Comparison of ENCODE assay signal across 1 cellular context in the genomic region with DNA sequence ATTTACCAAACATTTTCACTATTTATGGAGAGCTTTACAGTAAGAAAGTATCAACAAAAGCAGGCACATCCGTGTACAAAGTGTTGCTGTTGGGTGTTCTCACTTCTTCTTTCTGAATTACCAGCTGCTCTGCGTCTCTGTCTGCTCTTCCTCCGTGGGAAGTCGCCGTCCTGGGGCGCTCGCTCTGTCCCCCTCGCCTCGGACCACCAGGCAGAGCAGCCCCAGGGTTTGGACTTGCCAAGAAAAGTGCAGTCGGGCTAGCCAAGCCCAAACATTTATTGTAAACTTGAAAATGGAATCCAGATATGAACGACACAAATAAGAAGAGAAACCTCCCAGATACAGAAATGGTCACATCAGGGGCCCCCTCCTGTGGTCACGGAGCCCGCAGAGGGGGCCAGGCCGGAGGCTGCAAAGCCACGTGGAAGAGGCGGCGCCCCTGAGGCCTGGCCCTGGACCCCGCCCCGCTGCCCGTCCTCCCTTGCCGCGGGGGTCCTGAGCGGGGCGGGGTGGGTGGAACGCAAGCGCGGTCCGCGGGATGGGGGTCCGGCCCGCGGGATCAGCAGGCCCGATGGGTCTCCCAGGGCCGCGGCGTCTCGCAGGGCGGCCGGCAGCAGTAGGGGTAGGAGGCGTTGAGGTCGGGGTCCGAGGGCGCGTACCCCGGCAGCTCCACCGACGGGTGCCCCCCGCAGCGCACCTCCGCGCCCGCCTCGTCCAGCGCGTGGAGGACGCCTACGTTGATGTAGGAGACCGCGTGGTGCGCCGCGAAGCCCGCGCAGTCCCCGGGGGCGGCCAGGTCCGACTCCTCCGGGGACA.
TF ChIP-seq lines count a peak whose summit lies in the region.

No MANE protein-coding gene starts in this region.

TF ChIP-seq in neural cell, 6 proteins besides CTCF, POLR2A, EP300 and RAD21 (continued from another document):
- TF ChIP-seq, protein P1, sequence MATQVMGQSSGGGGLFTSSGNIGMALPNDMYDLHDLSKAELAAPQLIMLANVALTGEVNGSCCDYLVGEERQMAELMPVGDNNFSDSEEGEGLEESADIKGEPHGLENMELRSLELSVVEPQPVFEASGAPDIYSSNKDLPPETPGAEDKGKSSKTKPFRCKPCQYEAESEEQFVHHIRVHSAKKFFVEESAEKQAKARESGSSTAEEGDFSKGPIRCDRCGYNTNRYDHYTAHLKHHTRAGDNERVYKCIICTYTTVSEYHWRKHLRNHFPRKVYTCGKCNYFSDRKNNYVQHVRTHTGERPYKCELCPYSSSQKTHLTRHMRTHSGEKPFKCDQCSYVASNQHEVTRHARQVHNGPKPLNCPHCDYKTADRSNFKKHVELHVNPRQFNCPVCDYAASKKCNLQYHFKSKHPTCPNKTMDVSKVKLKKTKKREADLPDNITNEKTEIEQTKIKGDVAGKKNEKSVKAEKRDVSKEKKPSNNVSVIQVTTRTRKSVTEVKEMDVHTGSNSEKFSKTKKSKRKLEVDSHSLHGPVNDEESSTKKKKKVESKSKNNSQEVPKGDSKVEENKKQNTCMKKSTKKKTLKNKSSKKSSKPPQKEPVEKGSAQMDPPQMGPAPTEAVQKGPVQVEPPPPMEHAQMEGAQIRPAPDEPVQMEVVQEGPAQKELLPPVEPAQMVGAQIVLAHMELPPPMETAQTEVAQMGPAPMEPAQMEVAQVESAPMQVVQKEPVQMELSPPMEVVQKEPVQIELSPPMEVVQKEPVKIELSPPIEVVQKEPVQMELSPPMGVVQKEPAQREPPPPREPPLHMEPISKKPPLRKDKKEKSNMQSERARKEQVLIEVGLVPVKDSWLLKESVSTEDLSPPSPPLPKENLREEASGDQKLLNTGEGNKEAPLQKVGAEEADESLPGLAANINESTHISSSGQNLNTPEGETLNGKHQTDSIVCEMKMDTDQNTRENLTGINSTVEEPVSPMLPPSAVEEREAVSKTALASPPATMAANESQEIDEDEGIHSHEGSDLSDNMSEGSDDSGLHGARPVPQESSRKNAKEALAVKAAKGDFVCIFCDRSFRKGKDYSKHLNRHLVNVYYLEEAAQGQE (IDR thresholded peaks at IDR 0.05; ENCODE audit: borderline replicate concordance) = no peak
- TF ChIP-seq POLR2AphosphoS5 (IDR thresholded peaks at IDR 0.05) = no peak
- TF ChIP-seq SMC3 (conservative IDR thresholded peaks at IDR 0.05; ENCODE audit: poor library complexity) = no peak
